Comparison of ENCODE assay signal across 3 cellular contexts in genomic region chr3:165807937-165808336, GRCh38. TPM values are rescaled to one million over a fixed set of nuclear protein-coding genes. Genes with fewer than 3 reads are reported as not detected.
"Had no signal": no experiment of that assay in that cellular context is flagged by ENCODE, and none has a peak within 500 bp of the region (broad histone marks: within the 10 kb centered on the region; RNA-seq: fewer than 3 reads in every experiment).

No MANE protein-coding gene starts in this region.

RNA-seq across cellular contexts. Expression of gene BCHE, which starts 29.3 kb away (rescaled TPM):
- total RNA-seq: mammary epithelial cell, mononuclear cell had no signal
- polyA plus RNA-seq: immature natural killer cell, mammary epithelial cell had no signal
